15 cellular contexts compared by ENCODE assay signal in genomic region chr1:144562144-144562543, GRCh38. TPM values are rescaled to one million over a fixed set of nuclear protein-coding genes. Genes with fewer than 3 reads are reported as not detected.
DNase-seq lines count a peak whose midpoint lies in the region; ATAC-seq and TF ChIP-seq lines count a peak whose summit lies in the region.
"Not testable (repeated sequence)": the region's sequence is repeated elsewhere in the genome, so short reads cannot be mapped to it uniquely, and the experiment has no call there.
"Had no signal": no experiment of that assay in that cellular context is flagged by ENCODE, and none has a peak within 500 bp of the region (broad histone marks: within the 10 kb centered on the region; RNA-seq: fewer than 3 reads in every experiment).

No MANE protein-coding gene starts in this region.

- H3K9me3 ChIP-seq in CD4-positive, alpha-beta T cell (ENCODE audit: control insufficient read depth, low read length), result not testable (repeated sequence)

- not testable (repeated sequence) for ATAC-seq in CD4-positive, alpha-beta T cell (ENCODE audit: poor library complexity); activated naive CD4-positive, alpha-beta T cell treated with anti-CD3 and anti-CD28 coated beads, Interleukin-2, amount 50 U/mL, for 72 hours; stimulated activated effector memory CD8-positive, alpha-beta T cell treated with anti-CD3 and anti-CD28 coated beads, Interleukin-12 subunit alpha, Interleukin-12 subunit beta, amount 100 ng/mL, for 72 hours

- peak overlapping the region; percentile 76 for H3K4me3 Mint-ChIP-seq in CD4-positive, alpha-beta T cell
- H3K4me3 Mint-ChIP-seq in IgD-negative memory B cell, result peak overlapping the region in 3 of 4 donors; percentile 16 to 55 (median 44)
- peak overlapping the region; percentile 69 for H3K4me3 Mint-ChIP-seq in T-helper 1 cell treated with Interleukin-12 subunit alpha and Interleukin-12 subunit beta and Interleukin-4 antibody, amounts not matched to agents 30 μg/mL and 1 μg/mL, for 36 hours
- peak overlapping the region; percentile 75 for H3K4me3 Mint-ChIP-seq in activated T-helper 1 cell treated with anti-CD3 and anti-CD28 coated beads, Interleukin-12 subunit alpha, Interleukin-12 subunit beta, Interleukin-2, Interleukin-4 antibody, amounts not matched to agents 30 ng/mL and 10 ng/mL and 1 ng/mL, durations not matched to agents 14 hours and 24 hours and 36 hours
- H3K4me3 Mint-ChIP-seq in chondrocyte (ENCODE audit: unreplicated experiment), result not testable (repeated sequence)
- H3K4me3 Mint-ChIP-seq in nephron, result peak overlapping the region; percentile 63 to 79 (median 70)
- peak overlapping the region; percentile 21 for H3K4me3 Mint-ChIP-seq in stimulated activated effector memory CD8-positive, alpha-beta T cell treated with anti-CD3 and anti-CD28 coated beads, Interleukin-12 subunit alpha, Interleukin-12 subunit beta, amount 100 ng/mL, for 72 hours

- not testable (repeated sequence) for H3K9me3 Mint-ChIP-seq in CD4-positive, alpha-beta T cell; IgD-negative memory B cell; T-helper 1 cell treated with Interleukin-12 subunit alpha and Interleukin-12 subunit beta and Interleukin-4 antibody, amounts not matched to agents 30 μg/mL and 1 μg/mL, for 36 hours; activated T-helper 1 cell treated with anti-CD3 and anti-CD28 coated beads, Interleukin-12 subunit alpha, Interleukin-12 subunit beta, Interleukin-2, Interleukin-4 antibody, amounts not matched to agents 30 ng/mL and 10 ng/mL and 1 ng/mL, durations not matched to agents 14 hours and 24 hours and 36 hours; activated naive CD4-positive, alpha-beta T cell treated with anti-CD3 and anti-CD28 coated beads, Interleukin-2, amount 50 U/mL, for 72 hours; chondrocyte (ENCODE audit: low read depth); nephron; stimulated activated effector memory CD8-positive, alpha-beta T cell treated with anti-CD3 and anti-CD28 coated beads, Interleukin-12 subunit alpha, Interleukin-12 subunit beta, amount 100 ng/mL, for 72 hours

- CTCF ChIA-PET in CD4-positive, alpha-beta T cell (lab: Charles Lee), result not testable (repeated sequence)

- DNase-seq in CD4-positive, alpha-beta T cell; activated T-helper 1 cell treated with anti-CD3 and anti-CD28 coated beads, Interleukin-12 subunit alpha, Interleukin-12 subunit beta, Interleukin-2, Interleukin-4 antibody, amounts not matched to agents 30 ng/mL and 10 ng/mL and 1 ng/mL, durations not matched to agents 14 hours and 24 hours and 36 hours (ENCODE audit: low spot score); activated naive CD4-positive, alpha-beta T cell treated with anti-CD3 and anti-CD28 coated beads, Interleukin-2, amount 50 U/mL, for 72 hours (ENCODE audit: low spot score in 2 of 2); chondrocyte (ENCODE audit: low spot score); stimulated activated effector memory CD8-positive, alpha-beta T cell treated with anti-CD3 and anti-CD28 coated beads, Interleukin-12 subunit alpha, Interleukin-12 subunit beta, amount 100 ng/mL, for 72 hours (ENCODE audit: low spot score in 2 of 2): not testable (repeated sequence)

- not testable (repeated sequence) for H3K27me3 Mint-ChIP-seq in CD4-positive, alpha-beta T cell; IgD-negative memory B cell; T-helper 1 cell treated with Interleukin-12 subunit alpha and Interleukin-12 subunit beta and Interleukin-4 antibody, amounts not matched to agents 30 μg/mL and 1 μg/mL, for 36 hours (ENCODE audit: low read depth); activated T-helper 1 cell treated with anti-CD3 and anti-CD28 coated beads, Interleukin-12 subunit alpha, Interleukin-12 subunit beta, Interleukin-2, Interleukin-4 antibody, amounts not matched to agents 30 ng/mL and 10 ng/mL and 1 ng/mL, durations not matched to agents 14 hours and 24 hours and 36 hours (ENCODE audit: insufficient read depth); chondrocyte (ENCODE audit: low read depth); nephron (ENCODE audit: low read depth)

- not testable (repeated sequence) for H3K27me3 ChIP-seq in CD4-positive, alpha-beta T cell (ENCODE audit: control insufficient read depth, insufficient read depth, low read length)

- not testable (repeated sequence) for H3K27ac ChIP-seq in CD4-positive, alpha-beta T cell (ENCODE audit: low read depth, low read length)

- H3K27ac Mint-ChIP-seq in CD4-positive, alpha-beta T cell, result peak overlapping the region; percentile 79
- H3K27ac Mint-ChIP-seq in IgD-negative memory B cell (peak overlapping the region in 2 of 3 donors; percentile 60 to 86), chondrocyte (ENCODE audit: unreplicated experiment) (peak overlapping the region; percentile 41)
- not testable (repeated sequence) for H3K27ac Mint-ChIP-seq in T-helper 1 cell treated with Interleukin-12 subunit alpha and Interleukin-12 subunit beta and Interleukin-4 antibody, amounts not matched to agents 30 μg/mL and 1 μg/mL, for 36 hours; activated T-helper 1 cell treated with anti-CD3 and anti-CD28 coated beads, Interleukin-12 subunit alpha, Interleukin-12 subunit beta, Interleukin-2, Interleukin-4 antibody, amounts not matched to agents 30 ng/mL and 10 ng/mL and 1 ng/mL, durations not matched to agents 14 hours and 24 hours and 36 hours; nephron
- peak overlapping the region; percentile 41 to 51 for H3K27ac Mint-ChIP-seq in activated naive CD4-positive, alpha-beta T cell treated with anti-CD3 and anti-CD28 coated beads, Interleukin-2, amount 50 U/mL, for 72 hours
- H3K27ac Mint-ChIP-seq in stimulated activated effector memory CD8-positive, alpha-beta T cell treated with anti-CD3 and anti-CD28 coated beads, Interleukin-12 subunit alpha, Interleukin-12 subunit beta, amount 100 ng/mL, for 72 hours, result peak overlapping the region; percentile 73

- H3K4me1 Mint-ChIP-seq in CD4-positive, alpha-beta T cell (ENCODE audit: low read depth); IgD-negative memory B cell; T-helper 1 cell treated with Interleukin-12 subunit alpha and Interleukin-12 subunit beta and Interleukin-4 antibody, amounts not matched to agents 30 μg/mL and 1 μg/mL, for 36 hours (ENCODE audit: low read depth); chondrocyte (ENCODE audit: low read depth); nephron: not testable (repeated sequence)
- peaks cover 18% of the 10 kb centered on the region for H3K4me1 Mint-ChIP-seq in activated T-helper 1 cell treated with anti-CD3 and anti-CD28 coated beads, Interleukin-12 subunit alpha, Interleukin-12 subunit beta, Interleukin-2, Interleukin-4 antibody, amounts not matched to agents 30 ng/mL and 10 ng/mL and 1 ng/mL, durations not matched to agents 14 hours and 24 hours and 36 hours (ENCODE audit: low read depth)
- peaks cover 12% of the 10 kb centered on the region for H3K4me1 Mint-ChIP-seq in stimulated activated effector memory CD8-positive, alpha-beta T cell treated with anti-CD3 and anti-CD28 coated beads, Interleukin-12 subunit alpha, Interleukin-12 subunit beta, amount 100 ng/mL, for 72 hours

- POLR2A ChIA-PET in CD4-positive, alpha-beta T cell (lab: Charles Lee), result not testable (repeated sequence)

- not testable (repeated sequence) for H3K36me3 Mint-ChIP-seq in CD4-positive, alpha-beta T cell (ENCODE audit: low read depth); IgD-negative memory B cell; T-helper 1 cell treated with Interleukin-12 subunit alpha and Interleukin-12 subunit beta and Interleukin-4 antibody, amounts not matched to agents 30 μg/mL and 1 μg/mL, for 36 hours (ENCODE audit: low read depth); activated T-helper 1 cell treated with anti-CD3 and anti-CD28 coated beads, Interleukin-12 subunit alpha, Interleukin-12 subunit beta, Interleukin-2, Interleukin-4 antibody, amounts not matched to agents 30 ng/mL and 10 ng/mL and 1 ng/mL, durations not matched to agents 14 hours and 24 hours and 36 hours (ENCODE audit: low read depth); activated naive CD4-positive, alpha-beta T cell treated with anti-CD3 and anti-CD28 coated beads, Interleukin-2, amount 50 U/mL, for 72 hours; chondrocyte (ENCODE audit: low read depth); nephron (ENCODE audit: low read depth); stimulated activated effector memory CD8-positive, alpha-beta T cell treated with anti-CD3 and anti-CD28 coated beads, Interleukin-12 subunit alpha, Interleukin-12 subunit beta, amount 100 ng/mL, for 72 hours

- not testable (repeated sequence) for TF ChIP-seq CTCF in CD4-positive, alpha-beta T cell (IDR thresholded peaks at IDR 0.05); chondrocyte (IDR thresholded peaks at IDR 0.05); nephron (IDR thresholded peaks at IDR 0.05; ENCODE audit: unreplicated experiment in 3 of 3)

- intact Hi-C loops in CD4-positive, alpha-beta T cell (cut with DNase I, micrococcal nuclease); activated T-helper 1 cell treated with anti-CD3 and anti-CD28 coated beads, Interleukin-12 subunit alpha, Interleukin-12 subunit beta, Interleukin-2, Interleukin-4 antibody, amounts not matched to agents 30 ng/mL and 10 ng/mL and 1 ng/mL, durations not matched to agents 14 hours and 24 hours and 36 hours (cut with micrococcal nuclease): not testable (repeated sequence)

RNA-seq across cellular contexts. Expression of gene PPIAL4F, which starts 30.5 kb away (rescaled TPM):
- not detected for total RNA-seq in CD4-positive, alpha-beta T cell
- polyA plus RNA-seq in IgD-negative memory B cell, result not detected
- total RNA-seq in activated T-helper 1 cell treated with anti-CD3 and anti-CD28 coated beads, Interleukin-12 subunit alpha, Interleukin-12 subunit beta, Interleukin-2, Interleukin-4 antibody, amounts not matched to agents 30 ng/mL and 10 ng/mL and 1 ng/mL, durations not matched to agents 14 hours and 24 hours and 36 hours, result not detected in 2 replicates
- total RNA-seq in activated naive CD4-positive, alpha-beta T cell treated with anti-CD3 and anti-CD28 coated beads, Interleukin-2, amount 50 U/mL, for 72 hours, result not detected
- not detected in 3 replicates for total RNA-seq in chondrocyte
- total RNA-seq: A172, Calu3, HepG2, HFFc6, HT1080, SK-MEL-5 had no signal
- polyA plus RNA-seq: AG04450, HepG2 had no signal
